1 cellular context compared by ENCODE assay signal in the genomic region with DNA sequence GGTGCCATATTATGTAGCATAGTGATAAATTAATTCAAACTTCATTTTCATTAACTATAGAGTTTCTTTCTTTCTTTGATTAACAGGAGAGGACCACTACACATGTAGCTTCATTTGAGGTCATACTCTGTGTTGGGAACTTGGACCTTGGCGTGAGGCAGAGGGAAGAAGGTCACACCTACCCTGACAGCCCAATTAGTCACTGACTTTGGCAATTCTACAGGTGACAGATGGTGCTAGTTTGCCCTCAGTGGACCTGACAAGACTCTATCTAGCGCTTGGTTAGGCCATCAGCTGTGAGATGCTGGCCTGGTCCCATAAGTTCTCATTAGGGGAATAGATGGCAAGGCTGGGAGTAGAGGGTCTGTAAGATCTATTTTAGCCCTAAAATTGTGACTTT.
TF ChIP-seq lines count a peak whose summit lies in the region.

No MANE protein-coding gene starts in this region.

TF ChIP-seq in A549, 52 proteins besides CTCF, POLR2A, EP300 and RAD21 (continued from another document):
- TF ChIP-seq, protein P1, sequence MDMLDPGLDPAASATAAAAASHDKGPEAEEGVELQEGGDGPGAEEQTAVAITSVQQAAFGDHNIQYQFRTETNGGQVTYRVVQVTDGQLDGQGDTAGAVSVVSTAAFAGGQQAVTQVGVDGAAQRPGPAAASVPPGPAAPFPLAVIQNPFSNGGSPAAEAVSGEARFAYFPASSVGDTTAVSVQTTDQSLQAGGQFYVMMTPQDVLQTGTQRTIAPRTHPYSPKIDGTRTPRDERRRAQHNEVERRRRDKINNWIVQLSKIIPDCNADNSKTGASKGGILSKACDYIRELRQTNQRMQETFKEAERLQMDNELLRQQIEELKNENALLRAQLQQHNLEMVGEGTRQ (IDR thresholded peaks at IDR 0.05): no peak
- TF ChIP-seq RCOR1 (IDR thresholded peaks at IDR 0.05; ENCODE audit: low read depth, low read length): no peak
- TF ChIP-seq CEBPB (IDR thresholded peaks at IDR 0.05): no peak
- TF ChIP-seq MAX (IDR thresholded peaks at IDR 0.05): no peak
- TF ChIP-seq ZNF302 (CRISPR knock-in tag; IDR thresholded peaks at IDR 0.05): no peak
- no peak for TF ChIP-seq SMC3 (IDR thresholded peaks at IDR 0.05)
- TF ChIP-seq ELK1 (IDR thresholded peaks at IDR 0.05; ENCODE audit: low read depth, low read length): no peak
- TF ChIP-seq EHMT2 (IDR thresholded peaks at IDR 0.05; ENCODE audit: low read depth): no peak
- TF ChIP-seq HOXA7 (CRISPR knock-in tag; IDR thresholded peaks at IDR 0.05): no peak
